Comparison of ENCODE assay signal across 8 cellular contexts in the genomic region with DNA sequence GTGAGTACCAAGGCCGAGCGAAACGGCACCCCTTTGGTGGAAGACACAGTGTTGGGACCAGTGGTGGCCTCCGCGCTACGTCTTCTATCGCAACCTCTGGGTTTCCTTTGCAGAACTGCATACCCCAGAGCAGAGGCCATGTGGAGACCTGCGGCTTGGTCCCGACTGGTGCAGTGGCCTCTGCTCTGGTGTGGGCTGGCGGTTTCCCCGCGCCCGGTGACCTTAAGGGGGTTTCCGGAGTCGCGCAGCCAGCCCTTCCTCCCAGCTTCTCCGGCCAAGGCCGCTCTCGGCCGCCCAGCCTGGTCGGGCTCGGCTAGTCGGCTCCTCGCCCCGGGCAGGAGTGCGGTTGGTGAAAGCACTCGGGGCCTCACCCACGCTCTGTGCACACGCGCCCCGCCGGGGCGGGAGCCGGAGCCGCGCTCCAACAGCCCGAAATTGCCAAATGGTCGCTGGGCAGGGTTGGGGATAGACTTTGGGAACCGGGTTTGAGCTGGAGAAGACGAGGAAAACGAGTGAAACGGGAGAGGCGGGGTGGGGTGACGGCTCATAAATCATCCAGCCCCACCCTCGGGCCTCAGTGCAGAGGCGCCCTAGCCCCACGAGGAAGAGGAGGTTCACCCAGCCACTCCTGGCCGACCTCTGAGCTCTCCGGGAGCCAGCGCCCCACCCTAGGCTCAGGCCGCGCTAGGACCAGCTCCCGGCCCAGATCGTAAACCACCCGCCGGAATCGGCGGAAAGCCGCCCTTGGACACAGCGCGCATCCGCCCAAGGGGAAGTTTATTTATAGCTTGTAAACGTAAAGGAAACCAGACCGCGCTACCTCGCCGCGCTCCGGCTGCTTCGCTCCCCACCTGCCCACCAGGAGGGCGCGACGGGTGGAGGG.
DNase-seq lines count a peak whose midpoint lies in the region; ATAC-seq and TF ChIP-seq lines count a peak whose summit lies in the region.

No MANE protein-coding gene starts in this region.

- peaks cover 33% of the 10 kb centered on the region for H3K27me3 Mint-ChIP-seq in progenitor cell of endocrine pancreas

- H3K9me3 Mint-ChIP-seq in activated naive CD4-positive, alpha-beta T cell treated with anti-CD3 and anti-CD28 coated beads, Interleukin-2, amount 50 U/mL, for 72 hours: no peaks in the 10 kb centered on the region
- no peaks in the 10 kb centered on the region for H3K9me3 Mint-ChIP-seq in progenitor cell of endocrine pancreas (ENCODE audit: low read depth)

- DNase-seq in activated T-cell treated with anti-CD3 and anti-CD28 coated beads for 1 hour (ENCODE audit: low read depth) (peak; percentile 14), activated T-cell treated with anti-CD3 and anti-CD28 coated beads for 4 hours (no peak), NCI-H69 (lab: John Stamatoyannopoulos, UW) (peak; percentile 90), cardiac septum (ENCODE audit: low spot score) (peak; percentile 86), progenitor cell of endocrine pancreas (ENCODE audit: low spot score, unreplicated experiment) (no peak)
- DNase-seq in activated naive CD4-positive, alpha-beta T cell treated with anti-CD3 and anti-CD28 coated beads, Interleukin-2, amount 50 U/mL, for 72 hours (ENCODE audit: low spot score in 2 of 2): peak in 1 of 2 donors; percentile 67

- H3K27ac Mint-ChIP-seq in activated naive CD4-positive, alpha-beta T cell treated with anti-CD3 and anti-CD28 coated beads, Interleukin-2, amount 50 U/mL, for 72 hours: peak overlapping the region in 1 of 2 donors; percentile 67
- peak overlapping the region; percentile 74 for H3K27ac Mint-ChIP-seq in progenitor cell of endocrine pancreas

- intact Hi-C loops in cardiac septum (cut with DNase I): loop anchor here (5.0 kb wide), 7 partner anchors 41 to 281 kb away; no protein-coding TSS in a partner anchor

- TF ChIP-seq CTCF in progenitor cell of endocrine pancreas (IDR thresholded peaks at IDR 0.05; ENCODE audit: unreplicated experiment): no peak

- no peaks in the 10 kb centered on the region for H3K36me3 Mint-ChIP-seq in activated naive CD4-positive, alpha-beta T cell treated with anti-CD3 and anti-CD28 coated beads, Interleukin-2, amount 50 U/mL, for 72 hours
- H3K36me3 Mint-ChIP-seq in progenitor cell of endocrine pancreas (ENCODE audit: insufficient read depth): no peaks in the 10 kb centered on the region

- peak overlapping the region; percentile 72 for H3K4me3 Mint-ChIP-seq in progenitor cell of endocrine pancreas (ENCODE audit: low read depth)

- ATAC-seq in HG02943 (IDR thresholded peaks at IDR 0.05; ENCODE audit: low read depth, unreplicated experiment): peak; percentile 34
- ATAC-seq in activated naive CD4-positive, alpha-beta T cell treated with anti-CD3 and anti-CD28 coated beads, Interleukin-2, amount 50 U/mL, for 72 hours: peak; percentile 47 to 56
- ATAC-seq in HG02981 (IDR thresholded peaks at IDR 0.05; ENCODE audit: unreplicated experiment): no peak

- peaks cover 9% of the 10 kb centered on the region for H3K4me1 Mint-ChIP-seq in progenitor cell of endocrine pancreas (ENCODE audit: low read depth)

Comparison
In these comparisons a context has a peak if more than half of its experiments do, and no peak if none do; other contexts are left out.
1. DNase-seq: peak in activated T-cell treated with anti-CD3 and anti-CD28 coated beads for 1 hour (single experiment), NCI-H69 (single experiment) and cardiac septum (single experiment); none in activated T-cell treated with anti-CD3 and anti-CD28 coated beads for 4 hours (single experiment) and progenitor cell of endocrine pancreas (single experiment).